In genomic region chr5:149325894-149326293, GRCh38 we compare ENCODE assay signal across 15 cellular contexts. TPM values are rescaled to one million over a fixed set of nuclear protein-coding genes. Genes with fewer than 3 reads are reported as not detected.
DNase-seq lines count a peak whose midpoint lies in the region; ATAC-seq and TF ChIP-seq lines count a peak whose summit lies in the region.
"Had no signal": no experiment of that assay in that cellular context is flagged by ENCODE, and none has a peak within 500 bp of the region (broad histone marks: within the 10 kb centered on the region; RNA-seq: fewer than 3 reads in every experiment).

No MANE protein-coding gene starts in this region.

- H3K36me3 ChIP-seq in psoas muscle (ENCODE audit: insufficient read depth in 1 of 2, low read depth in 1 of 2), result peaks cover 4 to 88% of the 10 kb centered on the region in 2 donors

- H3K4me3 ChIP-seq in astrocyte of the cerebellum (ENCODE audit: low read depth, low read length) (no peak overlapping the region), fibroblast of pulmonary artery (replicated peaks; ENCODE audit: low read depth, low read length) (no peak overlapping the region), psoas muscle (no peak overlapping the region)

- DNase-seq in LHCN-M2 (ENCODE audit: low read depth) (peak; percentile 29), astrocyte of the cerebellum (ENCODE audit: low read depth) (peak; percentile 36), fibroblast of pulmonary artery (ENCODE audit: low read depth) (peak; percentile 66), psoas muscle (no peak), GM10248 (ENCODE audit: extremely low spot score) (no peak)
- no peak for DNase-seq in activated CD4-positive, alpha-beta T cell treated with anti-CD3 and anti-CD28 coated beads for 1 hour
- no peak for DNase-seq in activated CD4-positive, alpha-beta T cell treated with anti-CD3 and anti-CD28 coated beads, Interleukin-2, amount 50 U/mL, for 4 hours
- DNase-seq: GF-D8, GOT3, MM.1S, NCI-H1092 treated with DMSO at 0.1 percent for 48 hours, NCI-H524 treated with DMSO at 0.1 percent for 48 hours had no signal

- peaks cover 8% of the 10 kb centered on the region for H3K4me1 ChIP-seq in psoas muscle

- in situ Hi-C loops in astrocyte of the cerebellum (cut with HindIII; ENCODE audit: low sequenced_read_pairs), result no loop called here

- no peaks in the 10 kb centered on the region for H3K9me3 ChIP-seq in psoas muscle

- ATAC-seq in psoas muscle, result no peak

- intact Hi-C loops in psoas muscle (cut with DNase I), result no loop called here

- H3K27ac ChIP-seq in psoas muscle, result peak overlapping the region; percentile 51
- H3K27ac ChIP-seq: C4-2B, KMS-11 had no signal

- TF ChIP-seq CTCF in astrocyte of the cerebellum (IDR thresholded peaks at IDR 0.05; ENCODE audit: low read depth, low read length, missing control alignments) (no peak), fibroblast of pulmonary artery (IDR thresholded peaks at IDR 0.05; ENCODE audit: low read length, missing control alignments) (no peak), psoas muscle (IDR thresholded peaks at IDR 0.05) (no peak), GM10248 (IDR thresholded peaks at IDR 0.05; ENCODE audit: control extremely low read depth, extremely low read depth, low read depth, missing control alignments) (no peak)

- POLR2A ChIA-PET in GM10248 (lab: Yijun Ruan, JAX), result no interaction called here

- no peaks in the 10 kb centered on the region for H3K27me3 ChIP-seq in psoas muscle (ENCODE audit: insufficient read depth in 3 of 3, low read length in 2 of 3)

- WGBS in psoas muscle, 3 donors, result 95 to 96% (median 96%) methylated on average over 5 of the region's 5 CpGs

- CTCF ChIA-PET in GM10248 (lab: Yijun Ruan, JAX), result interaction anchor here (1.0 to 12.6 kb wide), 4 partner anchors 17 to 109 kb away, joined by 3 to 152 read pairs (median 9); no protein-coding TSS in a partner anchor

RNA-seq across cellular contexts. Expression of gene GRPEL2, which starts 19.4 kb away (rescaled TPM):
- total RNA-seq in LHCN-M2 (2014; rRNA removed) (13.9 and 16.8 TPM in 2 replicates), psoas muscle (10 to 100 TPM in 2 of 4 donors, 1 to 10 TPM in 2; 8.8 to 11.1 (median 9.5) TPM)
- polyA plus RNA-seq in LHCN-M2 (2012), result 3.4 TPM
- 10 to 100 TPM in 2 of 3 donors, 1 to 10 TPM in 1; 4.7 to 11.6 (median 11.0) TPM for polyA plus RNA-seq in psoas muscle

RNA-seq across cellular contexts. Expression of gene PCYOX1L, which starts 32.0 kb away (rescaled TPM):
- 5.9 and 6.3 TPM in 2 replicates for total RNA-seq in LHCN-M2 (2014; rRNA removed)
- polyA plus RNA-seq in LHCN-M2 (2012), result 5.0 TPM
- 1 to 10 TPM in 1 of 4 donors, under 1 TPM in 3; 0.65 to 2.7 (median 0.84) TPM for total RNA-seq in psoas muscle
- 1 to 10 TPM in 1 of 3 donors, under 1 TPM in 2; 0.28 to 1.1 (median 0.70) TPM for polyA plus RNA-seq in psoas muscle

RNA-seq across cellular contexts. Expression of gene IL17B, which starts 53.2 kb away (rescaled TPM):
- total RNA-seq in LHCN-M2 (2014; rRNA removed), result not detected in 2 replicates
- polyA plus RNA-seq in LHCN-M2 (2012), result not detected
- under 1 TPM in 1 of 4 donors, not detected in 3; 0.58 TPM for total RNA-seq in psoas muscle
- polyA plus RNA-seq in psoas muscle, result under 1 TPM in 2 of 3 donors, not detected in 1; 0.08 to 0.42 TPM
- total RNA-seq: Daoy had no signal

RNA-seq across cellular contexts. Expression of gene AFAP1L1, which starts 54.2 kb away (rescaled TPM):
- total RNA-seq in LHCN-M2 (2014; rRNA removed) (5.9 and 6.4 TPM in 2 replicates), psoas muscle (10 to 100 TPM; 21.0 to 38.6 (median 26.4) TPM)
- polyA plus RNA-seq in LHCN-M2 (2012), result 9.2 TPM
- polyA plus RNA-seq in psoas muscle, result 10 to 100 TPM; 10.8 to 39.9 (median 15.0) TPM

Comparison
In these comparisons a context has a peak if more than half of its experiments do, and no peak if none do; other contexts are left out.
1. DNase-seq: peak in LHCN-M2 (single experiment), astrocyte of the cerebellum (single experiment) and fibroblast of pulmonary artery (single experiment); none in psoas muscle (0 of 2), activated CD4-positive, alpha-beta T cell treated with anti-CD3 and anti-CD28 coated beads for 1 hour (single experiment), GM10248 (single experiment) and activated CD4-positive, alpha-beta T cell treated with anti-CD3 and anti-CD28 coated beads, Interleukin-2, amount 50 U/mL, for 4 hours (0 of 2).